In the genomic region with DNA sequence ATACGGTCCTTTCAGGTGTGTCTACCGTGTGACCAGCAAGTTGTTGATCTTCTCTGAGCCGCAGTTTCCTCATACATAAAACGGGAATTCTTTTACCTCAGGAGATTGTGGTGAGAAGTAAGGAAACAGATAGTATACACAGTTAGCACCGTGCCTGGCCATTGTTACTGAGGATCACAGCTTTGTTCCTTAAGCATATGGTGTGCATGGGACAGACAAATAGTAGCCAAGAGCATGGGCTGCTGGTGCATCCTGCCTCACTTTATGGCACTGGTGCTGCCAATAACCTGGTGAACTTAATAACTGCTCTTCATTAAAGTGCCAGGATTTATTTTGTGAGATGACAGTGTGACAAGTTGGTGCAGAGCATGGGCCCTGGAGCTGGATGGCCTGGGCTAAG, we compare ENCODE assay signal across 19 cellular contexts.
A peak's percentile ranks its signal among the peaks of the same experiment; 100 is the strongest.
DNase-seq lines count a peak whose midpoint lies in the region; ATAC-seq and TF ChIP-seq lines count a peak whose summit lies in the region.
"Had no signal": no experiment of that assay in that cellular context is flagged by ENCODE, and none has a peak within 500 bp of the region (broad histone marks: within the 10 kb centered on the region; RNA-seq: fewer than 3 reads in every experiment).

No MANE protein-coding gene starts in this region.

- H3K4me1 ChIP-seq in A673 (ENCODE audit: insufficient read depth, low read length, poor library complexity, severe bottlenecking): peaks cover 29% of the 10 kb centered on the region

- intact Hi-C loops in A673 (cut with micrococcal nuclease; ENCODE audit: unreplicated experiment): loop anchor here (2.0 kb wide), 1 partner anchor 798 kb away; no protein-coding TSS in a partner anchor
- intact Hi-C loops in sciatic nerve (cut with DNase I): no loop called here

- peak overlapping the region; percentile 81 for H3K27ac ChIP-seq in A673 (ENCODE audit: low read depth, low read length, poor library complexity, severe bottlenecking)
- H3K27ac ChIP-seq: BLaER1, HL-60, RWPE1 had no signal

- CTCF ChIA-PET in A673 (lab: Charles Lee): interaction anchor here (1.1 to 1.7 kb wide), 2 partner anchors 31 to 799 kb away, joined by 11 to 18 read pairs; no protein-coding TSS in a partner anchor

- H3K27me3 Mint-ChIP-seq in IgD-negative memory B cell: no peaks in the 10 kb centered on the region
- peaks cover 18% of the 10 kb centered on the region for H3K27me3 Mint-ChIP-seq in HFFc6 (ENCODE audit: insufficient read depth)

- H3K4me3 Mint-ChIP-seq in IgD-negative memory B cell: no peak overlapping the region
- H3K4me3 Mint-ChIP-seq in HFFc6: no peak overlapping the region
- H3K4me3 Mint-ChIP-seq: CD4-positive, CD25-positive, alpha-beta regulatory T cell had no signal

- H3K36me3 Mint-ChIP-seq in IgD-negative memory B cell (no peaks in the 10 kb centered on the region), HFFc6 (ENCODE audit: low read depth) (no peaks in the 10 kb centered on the region)
- H3K36me3 Mint-ChIP-seq: CD4-positive, CD25-positive, alpha-beta regulatory T cell had no signal

- POLR2A ChIA-PET in A673 (lab: Charles Lee; ENCODE audit: low non-redundant PET): no interaction called here

- H3K27me3 ChIP-seq in A673 (replicated peaks; ENCODE audit: insufficient read depth, low read depth, low read length, poor library complexity): no peaks in the 10 kb centered on the region
- H3K27me3 ChIP-seq: BLaER1 had no signal

- H3K9me3 ChIP-seq in A673 (ENCODE audit: low read depth, low read length, poor library complexity, severe bottlenecking): no peaks in the 10 kb centered on the region
- H3K9me3 ChIP-seq: BLaER1, SK-N-SH had no signal

- H3K4me1 Mint-ChIP-seq in IgD-negative memory B cell (peaks cover 4 to 5% (median 4%) of the 10 kb centered on the region in 3 donors), HFFc6 (ENCODE audit: low read depth) (peaks cover 9% of the 10 kb centered on the region)

- peak overlapping the region in 2 of 3 donors; percentile 7 to 11 for H3K27ac Mint-ChIP-seq in IgD-negative memory B cell
- no peak overlapping the region for H3K27ac Mint-ChIP-seq in HFFc6
- H3K27ac Mint-ChIP-seq: CD4-positive, CD25-positive, alpha-beta regulatory T cell had no signal

- no peaks in the 10 kb centered on the region for H3K36me3 ChIP-seq in A673 (ENCODE audit: insufficient read depth, low read length, poor library complexity, severe bottlenecking)
- H3K36me3 ChIP-seq: BLaER1 had no signal

- DNase-seq in A673 (ENCODE audit: low spot score) (no peak), cerebellar cortex (ENCODE audit: low spot score) (peak; percentile 77), sciatic nerve (ENCODE audit: low spot score) (no peak), HFFc6 (no peak), DMS79 treated with DMSO at 0.1 percent for 48 hours (lab: John Stamatoyannopoulos, UW) (no peak)
- DNase-seq: CD4-positive, CD25-positive, alpha-beta regulatory T cell; GOT3; KBM-7; NCI-H1105; NCI-H1436 treated with DMSO at 0.1 percent for 48 hours; NCI-H1930; NCI-H526 treated with DMSO at 0.1 percent for 48 hours; SK-N-SH had no signal

- no peak for TF ChIP-seq CTCF in A673 (conservative IDR thresholded peaks at IDR 0.05; ENCODE audit: low read depth, low read length)
- TF ChIP-seq CTCF in HFFc6 (IDR thresholded peaks at IDR 0.05): no peak

- BruUV-seq in A673 (replicated peaks; lab: Mats Ljungman, UMichigan): no TSS peak

- ATAC-seq in sciatic nerve: peak; percentile 6
- ATAC-seq in GM19467 (IDR thresholded peaks at IDR 0.05; ENCODE audit: unreplicated experiment): no peak

- no peak overlapping the region for H3K4me3 ChIP-seq in A673 (ENCODE audit: low read depth, low read length, poor library complexity, severe bottlenecking)
- H3K4me3 ChIP-seq: BLaER1, GM12878 had no signal

- H3K9me3 Mint-ChIP-seq in IgD-negative memory B cell (no peaks in the 10 kb centered on the region), HFFc6 (no peaks in the 10 kb centered on the region)
- H3K9me3 Mint-ChIP-seq: CD4-positive, CD25-positive, alpha-beta regulatory T cell had no signal
